In genomic region chr16:5071681-5072333, GRCh38 we compare ENCODE assay signal across 1 cellular context.
A peak's percentile ranks its signal among the peaks of the same experiment; 100 is the strongest.
TF ChIP-seq lines count a peak whose summit lies in the region.

TSS of gene ALG1 (plus strand) at chr16:5071843. CDS start at chr16:5071850, 7 bp downstream.

TF ChIP-seq in HepG2, 621 proteins besides CTCF, POLR2A, EP300 and RAD21 (continued from another document and continues in another):
- no peak for TF ChIP-seq SKIL (CRISPR knock-in tag; IDR thresholded peaks at IDR 0.05; ENCODE audit: borderline replicate concordance)
- TF ChIP-seq ZNF780A (CRISPR knock-in tag; IDR thresholded peaks at IDR 0.05): peak; percentile 70; the same call in 1 of the 2 replicates
- peak; percentile 96 for TF ChIP-seq CBFB (CRISPR knock-in tag; IDR thresholded peaks at IDR 0.05)
- peak; percentile 88; the same call in 1 of the 2 replicates for TF ChIP-seq ZNF235 (CRISPR knock-in tag; IDR thresholded peaks at IDR 0.05; ENCODE audit: borderline replicate concordance)
- TF ChIP-seq TBL1XR1 (IDR thresholded peaks at IDR 0.05; ENCODE audit: borderline replicate concordance, low read length, partially characterized antibody): peak; percentile 80
- TF ChIP-seq JUN (CRISPR knock-in tag; IDR thresholded peaks at IDR 0.05): no peak
- peak; percentile 98 for TF ChIP-seq KDM5A (IDR thresholded peaks at IDR 0.05; ENCODE audit: borderline replicate concordance, low read length)
- TF ChIP-seq PATZ1 (CRISPR knock-in tag; IDR thresholded peaks at IDR 0.05): peak; percentile 67
- TF ChIP-seq CEBPG (CRISPR knock-in tag; IDR thresholded peaks at IDR 0.05): 0 out of 2 replicates have a peak, but pooled peaks have one; percentile 47
- TF ChIP-seq ATF1 (CRISPR knock-in tag; IDR thresholded peaks at IDR 0.05): no peak; the same call in 1 of the 2 replicates
- TF ChIP-seq ZBTB33 (CRISPR knock-in tag; IDR thresholded peaks at IDR 0.05): peak; percentile 42; the same call in 1 of the 2 replicates
- peak; percentile 95 for TF ChIP-seq KMT2A (CRISPR knock-in tag; IDR thresholded peaks at IDR 0.05)
- TF ChIP-seq CAMTA2 (CRISPR knock-in tag; IDR thresholded peaks at IDR 0.05; ENCODE audit: borderline replicate concordance): peak; percentile 94
- no peak for TF ChIP-seq FOXM1 (CRISPR knock-in tag; IDR thresholded peaks at IDR 0.05)
- no peak for TF ChIP-seq ZNF30 (CRISPR knock-in tag; IDR thresholded peaks at IDR 0.05)
- TF ChIP-seq ZNF772 (CRISPR knock-in tag; IDR thresholded peaks at IDR 0.05): peak; percentile 96
- no peak for TF ChIP-seq PBX2 (CRISPR knock-in tag; IDR thresholded peaks at IDR 0.05)
- no peak for TF ChIP-seq ZKSCAN1 (IDR thresholded peaks at IDR 0.05; ENCODE audit: low read length)
- no peak; the same call in 1 of the 2 replicates for TF ChIP-seq ZFP82 (CRISPR knock-in tag; IDR thresholded peaks at IDR 0.05; ENCODE audit: borderline replicate concordance)
- peak; percentile 63; the same call in 1 of the 2 replicates for TF ChIP-seq RARA (CRISPR knock-in tag; IDR thresholded peaks at IDR 0.05)
- peak; percentile 72; the same call in 1 of the 2 replicates for TF ChIP-seq TFDP2 (CRISPR knock-in tag; IDR thresholded peaks at IDR 0.05)
- peak; percentile 80; the same call in 1 of the 2 replicates for TF ChIP-seq EED (CRISPR knock-in tag; IDR thresholded peaks at IDR 0.05)
- TF ChIP-seq POLR2AphosphoS5 (IDR thresholded peaks at IDR 0.05; ENCODE audit: low read depth, low read length): peak; percentile 97
- TF ChIP-seq E2F2 (CRISPR knock-in tag; IDR thresholded peaks at IDR 0.05; ENCODE audit: borderline replicate concordance): peak; percentile 82; the same call in 1 of the 2 replicates
- no peak for TF ChIP-seq ATF5 (CRISPR knock-in tag; IDR thresholded peaks at IDR 0.05; ENCODE audit: low read depth)
- TF ChIP-seq STAT6 (CRISPR knock-in tag; IDR thresholded peaks at IDR 0.05; ENCODE audit: borderline replicate concordance): peak; percentile 93; the same call in 1 of the 2 replicates
- TF ChIP-seq JDP2 (CRISPR knock-in tag; IDR thresholded peaks at IDR 0.05; ENCODE audit: borderline replicate concordance): no peak; the same call in 1 of the 2 replicates
- TF ChIP-seq TBP (CRISPR knock-in tag; IDR thresholded peaks at IDR 0.05): peak; percentile 78; the same call in 1 of the 2 replicates
- TF ChIP-seq ZNF17 (CRISPR knock-in tag; IDR thresholded peaks at IDR 0.05): no peak
- TF ChIP-seq MED13 (CRISPR knock-in tag; IDR thresholded peaks at IDR 0.05): peak; percentile 65
- peak; percentile 90 for TF ChIP-seq KLF15 (CRISPR knock-in tag; IDR thresholded peaks at IDR 0.05; ENCODE audit: borderline replicate concordance)
- TF ChIP-seq CCAR2 (optimal IDR thresholded peaks at IDR 0.05; ENCODE audit: low read depth, low read length): no peak
- TF ChIP-seq NFE2L1 (CRISPR knock-in tag; IDR thresholded peaks at IDR 0.05; ENCODE audit: borderline replicate concordance): peak; percentile 89; the same call in 1 of the 2 replicates
- TF ChIP-seq RARG (CRISPR knock-in tag; IDR thresholded peaks at IDR 0.05; ENCODE audit: low read depth): peak; percentile 36; the same call in 1 of the 2 replicates
- TF ChIP-seq USF2 (IDR thresholded peaks at IDR 0.05; ENCODE audit: low read depth, low read length): peak; percentile 98
- peak; percentile 99 for TF ChIP-seq USF2 (CRISPR knock-in tag; IDR thresholded peaks at IDR 0.05; ENCODE audit: borderline replicate concordance)
- TF ChIP-seq TGIF2 (CRISPR knock-in tag; IDR thresholded peaks at IDR 0.05): peak; percentile 95
- no peak for TF ChIP-seq MLXIP (CRISPR knock-in tag; IDR thresholded peaks at IDR 0.05; ENCODE audit: borderline replicate concordance)
